ENCODE assay signal across 1 cellular context in the genomic region with DNA sequence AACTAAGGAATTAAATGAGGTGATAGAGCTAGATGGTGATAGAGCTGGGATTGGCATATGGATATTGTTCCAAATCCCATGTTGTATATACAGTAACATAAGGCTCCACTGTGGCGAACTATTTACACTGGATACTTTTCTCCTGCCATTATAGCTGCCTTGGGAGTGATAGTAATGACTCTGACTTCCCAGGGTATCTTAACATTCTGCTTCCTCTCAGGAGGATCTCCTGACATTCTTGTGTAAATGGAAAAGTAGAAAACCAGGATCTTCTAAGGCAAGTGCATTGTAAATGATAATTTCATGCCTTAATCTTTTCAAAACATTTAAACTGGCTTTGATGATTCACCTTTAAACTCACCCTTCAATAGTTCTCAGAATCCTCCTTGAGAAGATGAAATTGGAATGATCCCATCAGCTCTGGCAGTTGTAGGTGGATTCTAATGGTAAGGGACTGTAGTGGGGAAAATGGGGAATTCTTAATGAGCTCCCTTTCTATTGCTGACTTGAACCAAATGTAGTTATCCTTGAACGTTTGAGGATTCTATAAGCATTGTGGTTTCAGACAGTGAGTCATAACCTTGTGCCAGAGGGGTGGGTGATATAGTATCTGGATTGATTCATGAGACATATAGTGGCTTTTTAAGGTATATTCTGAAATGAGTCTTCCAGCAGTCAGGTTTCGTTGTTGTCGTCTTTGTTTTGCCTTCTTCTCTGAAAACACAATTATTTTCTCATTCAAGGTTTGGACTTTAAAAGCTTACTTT.
TF ChIP-seq lines count a peak whose summit lies in the region.

No MANE protein-coding gene starts in this region.

TF ChIP-seq in endothelial cell of umbilical vein, 7 proteins besides CTCF, POLR2A, EP300 and RAD21 (continued from another document):
- TF ChIP-seq JUN (IDR thresholded peaks at IDR 0.05; ENCODE audit: borderline replicate concordance, insufficient read depth, insufficient read length, low read depth) (no peak), POLR2AphosphoS5 (IDR thresholded peaks at IDR 0.05; ENCODE audit: insufficient read depth, low read depth, low read length) (no peak), MAX (IDR thresholded peaks at IDR 0.05; ENCODE audit: insufficient read depth, insufficient read length) (no peak), EZH2 (IDR thresholded peaks at IDR 0.05; ENCODE audit: borderline replicate concordance, low read depth, low read length, severe bottlenecking) (no peak), MYC (IDR thresholded peaks at IDR 0.05; ENCODE audit: low read depth, low read length) (no peak)
TF ChIP-seq in endothelial cell of umbilical vein: peak in this region for 1.
